ENCODE assay signal across 27 cellular contexts in the genomic region with DNA sequence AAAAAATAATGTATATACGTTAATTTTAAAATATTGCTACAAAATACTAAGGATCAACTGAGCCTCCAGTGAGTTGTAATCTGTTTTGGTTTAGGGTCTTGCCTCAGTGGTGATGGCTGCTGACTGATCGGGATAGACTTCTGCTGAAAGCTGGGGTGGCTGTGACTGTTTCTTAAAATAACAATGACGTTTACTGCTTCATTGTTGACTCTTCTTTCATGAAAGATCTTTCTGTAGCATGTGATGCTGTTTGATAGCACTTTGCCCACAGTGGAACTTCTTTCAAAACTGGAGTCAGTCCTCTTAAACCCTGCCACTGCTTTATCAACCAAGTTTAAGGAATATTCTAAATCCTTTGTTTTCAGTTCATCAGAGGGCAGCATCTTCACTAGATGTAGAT. TPM values are rescaled to one million over a fixed set of nuclear protein-coding genes. Genes with fewer than 3 reads are reported as not detected.
DNase-seq lines count a peak whose midpoint lies in the region; ATAC-seq, FAIRE-seq and TF ChIP-seq lines count a peak whose summit lies in the region.
"Had no signal": no experiment of that assay in that cellular context is flagged by ENCODE, and none has a peak within 500 bp of the region (broad histone marks: within the 10 kb centered on the region; RNA-seq: fewer than 3 reads in every experiment).

No MANE protein-coding gene starts in this region.

- no peaks in the 10 kb centered on the region for H3K9me3 ChIP-seq in right atrium auricular region
- H3K9me3 ChIP-seq in K562 (replicated peaks; ENCODE audit: control insufficient read depth, insufficient read depth, low read depth, low read length): no peaks in the 10 kb centered on the region
- H3K9me3 ChIP-seq: BE2C, SJCRH30 had no signal

- no TSS peak for BruUV-seq in K562 (replicated peaks; lab: Mats Ljungman, UMichigan)

- 23% methylated on average over 3 of the region's 3 CpGs for WGBS in K562 (ENCODE audit: insufficient coverage, low coverage, missing lambda C conversion rate)

- no peak for FAIRE-seq in K562 (lab: Jason Lieb, UNC)
- FAIRE-seq: GM19239 had no signal

- POLR2A ChIA-PET in K562 (lab: Yijun Ruan, JAX): no interaction called here

- H2AFZ ChIP-seq in K562 (ENCODE audit: low read depth, low read length): no peak overlapping the region
- H2AFZ ChIP-seq: PC-9 had no signal

- no peak for TF ChIP-seq POLR2A in K562 (conservative IDR thresholded peaks at IDR 0.05)

- H3K4me1 ChIP-seq in right atrium auricular region (peaks cover 0 to 7% of the 10 kb centered on the region in 2 donors), K562 (replicated peaks in 1 of 2; ENCODE audit: control insufficient read depth in 2 of 2, insufficient read depth in 2 of 2, low read length in 2 of 2) (no peaks in the 10 kb centered on the region)
- H3K4me1 ChIP-seq: BE2C, SJCRH30 had no signal

- no peaks in the 10 kb centered on the region for H3K4me1 Mint-ChIP-seq in type B pancreatic cell (ENCODE audit: unreplicated experiment)
- H3K4me1 Mint-ChIP-seq: CD14-positive monocyte; CD8-positive, alpha-beta memory T cell had no signal

- no peaks in the 10 kb centered on the region for H3K9me3 Mint-ChIP-seq in type B pancreatic cell
- H3K9me3 Mint-ChIP-seq: CD8-positive, alpha-beta memory T cell had no signal

- H3K27ac ChIP-seq in right atrium auricular region: peak overlapping the region in 1 of 2 donors; percentile 10
- no peak overlapping the region for H3K27ac ChIP-seq in K562 (ENCODE audit: extremely low read depth, low read depth, low read length)
- H3K27ac ChIP-seq: PC-9, SJCRH30 had no signal

- peak; percentile 58 for ATAC-seq in left ventricle myocardium superior
- ATAC-seq in K562: no peak
- no peak for ATAC-seq in GM21360 (IDR thresholded peaks at IDR 0.05; ENCODE audit: unreplicated experiment)
- ATAC-seq: Right ventricle myocardium inferior had no signal

- H3K79me2 ChIP-seq in K562 (ENCODE audit: control insufficient read depth, insufficient read depth, low read length): no peaks in the 10 kb centered on the region

- TF ChIP-seq CTCF in right atrium auricular region (IDR thresholded peaks at IDR 0.05) (no peak), K562 (IDR thresholded peaks at IDR 0.05 in 2 of 3, conservative IDR thresholded peaks at IDR 0.05 in 1 of 3; ENCODE audit: insufficient read depth in 2 of 3, low read depth in 1 of 3, low read length in 3 of 3) (no peak), type B pancreatic cell (conservative IDR thresholded peaks at IDR 0.05) (no peak)

- intact Hi-C loops in left ventricle myocardium superior (cut with micrococcal nuclease) (no loop called here), K562 (cut with micrococcal nuclease) (no loop called here)

- no peak overlapping the region for H3K4me3 Mint-ChIP-seq in type B pancreatic cell
- H3K4me3 Mint-ChIP-seq: CD14-positive monocyte; CD8-positive, alpha-beta memory T cell; IgD-negative memory B cell had no signal

- no peaks in the 10 kb centered on the region for H3K27me3 ChIP-seq in right atrium auricular region
- H3K27me3 ChIP-seq in K562 (ENCODE audit: control insufficient read depth in 2 of 2, insufficient read depth in 2 of 2, low read length in 2 of 2): no peaks in the 10 kb centered on the region
- H3K27me3 ChIP-seq: BE2C, SJCRH30 had no signal

- in situ Hi-C loops in K562 (cut with MboI): no loop called here

- H4K20me1 ChIP-seq in K562 (replicated peaks; ENCODE audit: control insufficient read depth, insufficient read depth, low read length): no peaks in the 10 kb centered on the region

- no peak overlapping the region for H3K4me2 ChIP-seq in K562 (ENCODE audit: insufficient read depth, low read length)
- H3K4me2 ChIP-seq: PC-9 had no signal

- H3K4me3 ChIP-seq in right atrium auricular region: no peak overlapping the region
- no peak overlapping the region for H3K4me3 ChIP-seq in K562
- H3K4me3 ChIP-seq: PC-9, SJCRH30 had no signal

- H3K27me3 Mint-ChIP-seq in type B pancreatic cell: no peaks in the 10 kb centered on the region
- H3K27me3 Mint-ChIP-seq: CD8-positive, alpha-beta memory T cell; IgD-negative memory B cell had no signal

- no peak for TF ChIP-seq RAD21 in K562 (CRISPR knock-in tag; conservative IDR thresholded peaks at IDR 0.05 in 1 of 2, IDR thresholded peaks at IDR 0.05 in 1 of 2)

- H3K36me3 ChIP-seq in right atrium auricular region: no peaks in the 10 kb centered on the region
- no peaks in the 10 kb centered on the region for H3K36me3 ChIP-seq in K562 (ENCODE audit: control insufficient read depth, insufficient read depth, low read length)
- H3K36me3 ChIP-seq: BE2C, SJCRH30 had no signal

- H3K9me1 ChIP-seq in K562 (ENCODE audit: control insufficient read depth, insufficient read depth, low read length): no peaks in the 10 kb centered on the region

- no peak for TF ChIP-seq EP300 in K562 (IDR thresholded peaks at IDR 0.05; ENCODE audit: low read length)

- H3K27ac Mint-ChIP-seq in type B pancreatic cell: no peak overlapping the region
- H3K27ac Mint-ChIP-seq: CD14-positive monocyte; CD8-positive, alpha-beta memory T cell; IgD-negative memory B cell had no signal

- no peak for DNase-seq in left ventricle myocardium superior
- DNase-seq in right atrium auricular region (ENCODE audit: low spot score): no peak
- DNase-seq in K562 (ENCODE audit: extremely low read depth in 1 of 4, low spot score in 3 of 4): no peak
- DNase-seq in kidney glomerular epithelial cell (lab: John Stamatoyannopoulos, UW): peak; percentile 41
- DNase-seq in type B pancreatic cell (ENCODE audit: extremely low spot score, unreplicated experiment): no peak
- no peak for DNase-seq in hypothalamus (lab: John Stamatoyannopoulos, UW)
- no peak for DNase-seq in NOMO-1 (lab: John Stamatoyannopoulos, UW; ENCODE audit: unreplicated experiment in 2 of 2)
- DNase-seq: 8988T; ACHN; BE2C; CD8-positive, alpha-beta memory T cell; DMS153; HCEC 1CT; NCI-H1092; NCI-H1436 treated with DMSO at 0.1 percent for 48 hours; NCI-H187 treated with DMSO at 0.1 percent for 48 hours; NCI-H2171 treated with DMSO at 0.1 percent for 48 hours; NCI-H345; NCI-H524; NCI-H748 treated with DMSO at 0.1 percent for 48 hours; PC-9; SJCRH30 had no signal

- H3K36me3 Mint-ChIP-seq in type B pancreatic cell: peaks cover 10% of the 10 kb centered on the region

- no peak overlapping the region for H3K9ac ChIP-seq in K562 (ENCODE audit: insufficient read depth in 1 of 2, low read depth in 2 of 2, low read length in 2 of 2)

- CTCF ChIA-PET in K562 (lab: Yijun Ruan, JAX; ENCODE audit: low intra/inter-chr PET ratio): no interaction called here

TF ChIP-seq in K562, 482 proteins besides CTCF, POLR2A, EP300 and RAD21 (continues in another document):
- TF ChIP-seq, protein P1, sequence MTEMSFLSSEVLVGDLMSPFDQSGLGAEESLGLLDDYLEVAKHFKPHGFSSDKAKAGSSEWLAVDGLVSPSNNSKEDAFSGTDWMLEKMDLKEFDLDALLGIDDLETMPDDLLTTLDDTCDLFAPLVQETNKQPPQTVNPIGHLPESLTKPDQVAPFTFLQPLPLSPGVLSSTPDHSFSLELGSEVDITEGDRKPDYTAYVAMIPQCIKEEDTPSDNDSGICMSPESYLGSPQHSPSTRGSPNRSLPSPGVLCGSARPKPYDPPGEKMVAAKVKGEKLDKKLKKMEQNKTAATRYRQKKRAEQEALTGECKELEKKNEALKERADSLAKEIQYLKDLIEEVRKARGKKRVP (CRISPR knock-in tag; IDR thresholded peaks at IDR 0.05): no peak
- TF ChIP-seq PHB (CRISPR knock-in tag; IDR thresholded peaks at IDR 0.05) (no peak), MEIS2 (IDR thresholded peaks at IDR 0.05; ENCODE audit: partially characterized antibody) (peak; percentile 63), JUND (IDR thresholded peaks at IDR 0.05; ENCODE audit: borderline replicate concordance, low read depth, low read length) (no peak), JUND (tag; IDR thresholded peaks at IDR 0.05; ENCODE audit: borderline replicate concordance, low read depth, low read length) (0 out of 3 replicates have a peak, but pooled peaks have one; percentile 33), MEF2A (IDR thresholded peaks at IDR 0.05; ENCODE audit: control insufficient read depth, low read depth, low read length) (no peak), ZSCAN29 (IDR thresholded peaks at IDR 0.05) (no peak), SOX6 (IDR thresholded peaks at IDR 0.05) (peak; percentile 62; the same call in 1 of the 2 replicates)
- TF ChIP-seq, protein P2, sequence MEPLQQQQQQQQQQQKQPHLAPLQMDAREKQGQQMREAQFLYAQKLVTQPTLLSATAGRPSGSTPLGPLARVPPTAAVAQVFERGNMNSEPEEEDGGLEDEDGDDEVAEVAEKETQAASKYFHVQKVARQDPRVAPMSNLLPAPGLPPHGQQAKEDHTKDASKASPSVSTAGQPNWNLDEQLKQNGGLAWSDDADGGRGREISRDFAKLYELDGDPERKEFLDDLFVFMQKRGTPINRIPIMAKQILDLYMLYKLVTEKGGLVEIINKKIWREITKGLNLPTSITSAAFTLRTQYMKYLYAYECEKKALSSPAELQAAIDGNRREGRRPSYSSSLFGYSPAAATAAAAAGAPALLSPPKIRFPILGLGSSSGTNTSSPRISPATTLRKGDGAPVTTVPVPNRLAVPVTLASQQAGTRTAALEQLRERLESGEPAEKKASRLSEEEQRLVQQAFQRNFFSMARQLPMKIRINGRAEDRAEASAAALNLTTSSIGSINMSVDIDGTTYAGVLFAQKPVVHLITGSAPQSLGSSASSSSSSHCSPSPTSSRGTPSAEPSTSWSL (CRISPR knock-in tag; IDR thresholded peaks at IDR 0.05; ENCODE audit: borderline replicate concordance): no peak

RNA-seq across cellular contexts. Expression of a gene that starts 41.7 kb away (rescaled TPM):
- total RNA-seq in left ventricle myocardium superior: 8.3 TPM
- 10 to 100 TPM in 1 of 2 donors, 1 to 10 TPM in 1; 9.6 to 10.2 TPM for total RNA-seq in right atrium auricular region
- total RNA-seq in K562 (2011; cell fraction: chromatin; rRNA removed; ENCODE audit: low replicate concordance): 11.2 and 23.6 TPM in 2 replicates
- total RNA-seq in K562 (2011; cell fraction: nucleolus; rRNA removed): 5.5 and 8.2 TPM in 2 replicates
- 13.6 and 23.1 TPM in 2 replicates for total RNA-seq in K562 (2011; cell fraction: nucleoplasm; rRNA removed)
- total RNA-seq in K562 (2014; rRNA removed): 4.9 and 5.3 TPM in 2 replicates
- 8.1 and 8.2 TPM in 2 replicates for total RNA-seq in K562 (2014; rRNA removed; fragmentation: Illumina TruSeq; extraction: Trizol)
- 6.7 and 6.9 TPM in 2 replicates for total RNA-seq in K562 (2015; rRNA removed; fragmentation: Illumina TruSeq; extraction: Trizol)
- total RNA-seq in K562 (2021): 5.5 and 5.7 TPM in 2 replicates
- 7.4 and 7.6 TPM in 2 replicates for polyA plus RNA-seq in K562 (2011; rRNA removed)
- 2.2 and 3.1 TPM in 2 replicates for polyA plus RNA-seq in K562 (2011; cell fraction: cytosol; rRNA removed)
- 19.0 and 20.8 TPM in 2 replicates for polyA plus RNA-seq in K562 (2011; cell fraction: nucleus; rRNA removed)
- 2.5 and 7.3 TPM in 2 replicates for polyA plus RNA-seq in K562 (2012)
- 5.0 and 5.5 TPM in 2 replicates for polyA plus RNA-seq in K562 (2014; fragmentation: Illumina TruSeq; extraction: Trizol)
- 1 to 10 TPM; 1.1 to 1.9 TPM for polyA plus RNA-seq in K562 (2014; fragmentation: Nextera tagmentation; extraction: Ambion mirVana)
- 5.7 and 6.5 TPM in 2 replicates for polyA plus RNA-seq in K562 (2014; rRNA removed)
- 12.1 and 12.3 TPM in 2 replicates for polyA minus RNA-seq in K562 (2011; rRNA and poly(A)+ RNA removed)
- polyA minus RNA-seq in K562 (2011; cell fraction: cytosol; rRNA and poly(A)+ RNA removed): 3.1 and 4.0 TPM in 2 replicates
- 11.8 and 17.0 TPM in 2 replicates for polyA minus RNA-seq in K562 (2011; cell fraction: nucleus; rRNA and poly(A)+ RNA removed)
- total RNA-seq in type B pancreatic cell (ENCODE audit: low replicate concordance): 6.1 and 7.9 TPM in 2 replicates
